1 cellular context compared by ENCODE assay signal in the genomic region with DNA sequence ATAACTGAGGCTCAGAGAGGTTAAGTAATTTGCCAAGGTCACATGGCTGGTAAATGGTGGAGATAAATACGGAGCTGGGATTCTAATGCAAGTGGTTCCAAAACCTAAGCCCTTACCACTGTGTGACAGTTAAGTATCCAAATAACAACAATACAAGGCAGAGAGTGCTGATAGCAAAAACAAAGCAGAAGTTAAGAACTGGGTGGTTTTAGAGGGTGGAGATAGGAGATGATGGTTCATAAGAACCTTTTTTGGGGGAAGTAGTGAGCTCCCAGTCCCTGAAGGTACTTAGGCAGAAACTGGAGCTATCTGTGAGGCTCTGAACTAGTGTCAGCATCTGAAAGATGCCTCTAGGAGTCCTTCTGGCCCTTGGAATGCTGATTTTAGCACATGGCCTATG.
TF ChIP-seq lines count a peak whose summit lies in the region.

No MANE protein-coding gene starts in this region.

TF ChIP-seq in HepG2, 621 proteins besides CTCF, POLR2A, EP300 and RAD21:
- TF ChIP-seq, protein P1, sequence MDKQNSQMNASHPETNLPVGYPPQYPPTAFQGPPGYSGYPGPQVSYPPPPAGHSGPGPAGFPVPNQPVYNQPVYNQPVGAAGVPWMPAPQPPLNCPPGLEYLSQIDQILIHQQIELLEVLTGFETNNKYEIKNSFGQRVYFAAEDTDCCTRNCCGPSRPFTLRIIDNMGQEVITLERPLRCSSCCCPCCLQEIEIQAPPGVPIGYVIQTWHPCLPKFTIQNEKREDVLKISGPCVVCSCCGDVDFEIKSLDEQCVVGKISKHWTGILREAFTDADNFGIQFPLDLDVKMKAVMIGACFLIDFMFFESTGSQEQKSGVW (CRISPR knock-in tag; IDR thresholded peaks at IDR 0.05; ENCODE audit: borderline replicate concordance), result no peak
- TF ChIP-seq ZNF577 (CRISPR knock-in tag; IDR thresholded peaks at IDR 0.05; ENCODE audit: borderline replicate concordance, low read depth) (no peak), ZNF850 (CRISPR knock-in tag; conservative IDR thresholded peaks at IDR 0.05) (no peak), ISL2 (CRISPR knock-in tag; IDR thresholded peaks at IDR 0.05) (no peak), ZNF781 (CRISPR knock-in tag; IDR thresholded peaks at IDR 0.05; ENCODE audit: borderline replicate concordance, not compliant biosample characterization) (no peak), MAFK (conservative IDR thresholded peaks at IDR 0.05 in 1 of 2, IDR thresholded peaks at IDR 0.05 in 1 of 2; ENCODE audit: low read length in 2 of 2) (no peak), ZNF160 (CRISPR knock-in tag; IDR thresholded peaks at IDR 0.05) (no peak), KMT2A (CRISPR knock-in tag; IDR thresholded peaks at IDR 0.05) (no peak), MED8 (CRISPR knock-in tag; IDR thresholded peaks at IDR 0.05; ENCODE audit: insufficient replicate concordance) (no peak), PBX3 (CRISPR knock-in tag; IDR thresholded peaks at IDR 0.05; ENCODE audit: borderline replicate concordance) (no peak), THRA (CRISPR knock-in tag; IDR thresholded peaks at IDR 0.05; ENCODE audit: borderline replicate concordance) (no peak), MYNN (CRISPR knock-in tag; IDR thresholded peaks at IDR 0.05; ENCODE audit: low read depth) (no peak), ZNF512 (CRISPR knock-in tag; IDR thresholded peaks at IDR 0.05) (no peak), KDM3A (CRISPR knock-in tag; IDR thresholded peaks at IDR 0.05; ENCODE audit: low read depth) (no peak), ZNF143 (CRISPR knock-in tag; IDR thresholded peaks at IDR 0.05) (no peak), KDM2A (CRISPR knock-in tag; IDR thresholded peaks at IDR 0.05; ENCODE audit: borderline replicate concordance, low read depth) (no peak)
- TF ChIP-seq, protein P2, sequence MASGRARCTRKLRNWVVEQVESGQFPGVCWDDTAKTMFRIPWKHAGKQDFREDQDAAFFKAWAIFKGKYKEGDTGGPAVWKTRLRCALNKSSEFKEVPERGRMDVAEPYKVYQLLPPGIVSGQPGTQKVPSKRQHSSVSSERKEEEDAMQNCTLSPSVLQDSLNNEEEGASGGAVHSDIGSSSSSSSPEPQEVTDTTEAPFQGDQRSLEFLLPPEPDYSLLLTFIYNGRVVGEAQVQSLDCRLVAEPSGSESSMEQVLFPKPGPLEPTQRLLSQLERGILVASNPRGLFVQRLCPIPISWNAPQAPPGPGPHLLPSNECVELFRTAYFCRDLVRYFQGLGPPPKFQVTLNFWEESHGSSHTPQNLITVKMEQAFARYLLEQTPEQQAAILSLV (CRISPR knock-in tag; IDR thresholded peaks at IDR 0.05; ENCODE audit: borderline replicate concordance), result no peak
- TF ChIP-seq, protein P3, sequence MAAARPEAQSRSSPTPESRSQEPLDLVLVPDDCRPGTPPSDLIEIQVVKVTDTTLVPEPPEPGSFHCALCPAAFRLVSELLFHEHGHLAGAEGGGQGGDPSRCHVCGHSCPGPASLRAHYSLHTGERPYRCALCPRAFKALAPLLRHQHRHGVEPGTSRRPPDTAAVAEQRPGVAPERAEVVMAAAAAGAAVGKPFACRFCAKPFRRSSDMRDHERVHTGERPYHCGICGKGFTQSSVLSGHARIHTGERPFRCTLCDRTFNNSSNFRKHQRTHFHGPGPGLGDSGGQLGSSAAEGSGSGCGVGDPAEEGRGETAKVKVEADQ (CRISPR knock-in tag; IDR thresholded peaks at IDR 0.05; ENCODE audit: borderline replicate concordance), result no peak
